9 cellular contexts compared by ENCODE assay signal in the genomic region with DNA sequence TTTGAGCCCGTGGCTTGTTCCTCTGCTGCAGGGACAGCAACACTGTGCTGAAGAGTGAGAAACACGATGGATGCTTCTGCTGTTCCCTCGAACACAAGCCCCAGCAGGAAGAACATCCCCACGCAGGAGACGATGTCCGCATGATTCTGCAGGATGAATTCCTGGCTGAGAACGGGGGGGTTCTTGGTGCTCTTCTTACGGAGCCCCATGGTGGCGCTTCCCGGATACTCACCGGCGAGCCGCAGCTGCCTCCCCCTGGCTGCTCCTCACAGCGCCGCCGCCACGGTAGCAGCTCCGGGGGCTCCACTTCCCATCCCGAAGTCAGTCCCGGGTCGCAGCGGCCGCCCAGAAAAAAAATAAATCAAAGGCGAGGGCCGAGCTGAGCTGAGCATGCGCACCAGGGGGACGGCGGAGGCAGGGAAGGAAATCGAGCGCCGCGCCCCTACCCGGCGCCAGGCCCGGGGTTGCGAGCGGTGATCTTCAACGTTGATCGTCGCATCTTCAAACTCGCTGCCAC. TPM values are rescaled to one million over a fixed set of nuclear protein-coding genes. Genes with fewer than 3 reads are reported as not detected.
A peak's percentile ranks its signal among the peaks of the same experiment; 100 is the strongest.
DNase-seq lines count a peak whose midpoint lies in the region; ATAC-seq and TF ChIP-seq lines count a peak whose summit lies in the region.
"Had no signal": no experiment of that assay in that cellular context is flagged by ENCODE, and none has a peak within 500 bp of the region (broad histone marks: within the 10 kb centered on the region; RNA-seq: fewer than 3 reads in every experiment).

A gene (minus strand): TSS at position 392 of the 517 bp plus-strand sequence. CDS start 183 bp downstream, at position 209.

- H3K27ac Mint-ChIP-seq in GM23338 (no peak within 1 kb of the TSS), brain (peak within 1 kb of the TSS; percentile 90 to 99 (median 95))

- TF ChIP-seq CTCF in C4-2B (conservative IDR thresholded peaks at IDR 0.05) (peak; percentile 19), GM23338 (conservative IDR thresholded peaks at IDR 0.05; ENCODE audit: low read depth in 2 of 2) (peak in 1 of 2 experiments; percentile 18; a peak in 2 of 4 replicates), brain (conservative IDR thresholded peaks at IDR 0.05) (peak in 1 of 2 experiments; percentile 42)

- H3K4me1 ChIP-seq in GM23338 (ENCODE audit: insufficient read depth): peaks cover 11% of the 10 kb centered on the region

- H3K79me2 ChIP-seq in GM23338 (replicated peaks; ENCODE audit: insufficient read depth): no peaks in the 10 kb centered on the region

- ATAC-seq in GM23338: peak; percentile 97
- ATAC-seq: HCT116 had no signal

- H3K4me3 ChIP-seq in GM23338: peak within 1 kb of the TSS; percentile 64

- H3K27me3 ChIP-seq in GM23338 (ENCODE audit: insufficient read depth): no peaks in the 10 kb centered on the region

- H3K9me3 Mint-ChIP-seq in GM23338 (peaks cover 14% of the 10 kb centered on the region; the same call in 2 of the 3 replicates), brain (peaks cover 3 to 18% (median 15%) of the 10 kb centered on the region in 5 experiments)

- H3K4me2 ChIP-seq in GM23338: peak within 1 kb of the TSS; percentile 81

- no peaks in the 10 kb centered on the region for H3K36me3 ChIP-seq in GM23338 (ENCODE audit: insufficient read depth)

- H4K20me1 ChIP-seq in GM23338 (replicated peaks; ENCODE audit: insufficient read depth): no peaks in the 10 kb centered on the region

- H3K4me3 Mint-ChIP-seq in GM23338: peak within 1 kb of the TSS; percentile 82
- H3K4me3 Mint-ChIP-seq in brain: peak within 1 kb of the TSS; percentile 83 to 90 (median 87)

- H2AFZ ChIP-seq in GM23338: peak within 1 kb of the TSS; percentile 98

- H3K27ac ChIP-seq in C4-2B (peak within 1 kb of the TSS; percentile 75), GM23338 (ENCODE audit: low read depth) (no peak within 1 kb of the TSS)

- H3F3A ChIP-seq in GM23338 (replicated peaks; ENCODE audit: low read depth): no peaks in the 10 kb centered on the region

- H3K9me2 ChIP-seq in GM23338 (ENCODE audit: insufficient read depth): no peaks in the 10 kb centered on the region

- H3K36me3 Mint-ChIP-seq in GM23338 (ENCODE audit: low read depth) (peaks cover 15% of the 10 kb centered on the region; the same call in 2 of the 3 replicates), brain (peaks cover 25% of the 10 kb centered on the region)

- H3K27me3 Mint-ChIP-seq in GM23338 (ENCODE audit: insufficient read depth, low read depth, poor library complexity): no peaks in the 10 kb centered on the region
- no peaks in the 10 kb centered on the region for H3K27me3 Mint-ChIP-seq in brain

- H3K4me1 Mint-ChIP-seq in GM23338 (peaks cover 15% of the 10 kb centered on the region), brain (peaks cover 36% of the 10 kb centered on the region)

- peak; percentile 90 for DNase-seq in GM23338 (ENCODE audit: low spot score)
- peak; percentile 60 for DNase-seq in NCI-H510A treated with DMSO at 0.1 percent for 48 hours (lab: John Stamatoyannopoulos, UW)
- peak; percentile 48 for DNase-seq in iPS DF 19.7 (ENCODE audit: low read depth, low spot score)
- DNase-seq in renal cortical epithelial cell (ENCODE audit: low read depth): peak; percentile 38
- DNase-seq in NCI-H69 (lab: John Stamatoyannopoulos, UW): no peak
- no peak for DNase-seq in NCI-H2029 treated with DMSO at 0.1 percent for 48 hours (lab: John Stamatoyannopoulos, UW)

TF ChIP-seq in GM23338, 12 proteins besides CTCF, POLR2A, EP300 and RAD21:
- TF ChIP-seq EZH2 (IDR thresholded peaks at IDR 0.05; ENCODE audit: low read depth, unreplicated experiment) (no peak), POLR2AphosphoS5 (IDR thresholded peaks at IDR 0.05; ENCODE audit: low read depth) (peak; percentile 1; the same call in 1 of the 2 replicates)

RNA-seq across cellular contexts. Expression of the gene that starts here (rescaled TPM):
- total RNA-seq in GM23338 (2014; rRNA removed; shearing (Covaris generic)): 1.5 and 2.6 TPM in 2 replicates
- polyA plus RNA-seq in GM23338 (2016; fragmentation: Nextera tagmentation; extraction: Ambion mirVana): 1.9 and 2.1 TPM in 2 replicates
- polyA plus RNA-seq in brain (ENCODE audit: insufficient read depth, low read depth, low replicate concordance): 1.6 TPM
- 3.6 and 5.2 TPM in 2 replicates for total RNA-seq in renal cortical epithelial cell

Comparison
In these comparisons a context has a peak if more than half of its experiments do, and no peak if none do; other contexts are left out.
1. DNase-seq: peak in GM23338 (single experiment), NCI-H510A treated with DMSO at 0.1 percent for 48 hours (single experiment), iPS DF 19.7 (single experiment) and renal cortical epithelial cell (single experiment); none in NCI-H69 (single experiment) and NCI-H2029 treated with DMSO at 0.1 percent for 48 hours (single experiment).